ENCODE assay signal across 1 cellular context in the genomic region with DNA sequence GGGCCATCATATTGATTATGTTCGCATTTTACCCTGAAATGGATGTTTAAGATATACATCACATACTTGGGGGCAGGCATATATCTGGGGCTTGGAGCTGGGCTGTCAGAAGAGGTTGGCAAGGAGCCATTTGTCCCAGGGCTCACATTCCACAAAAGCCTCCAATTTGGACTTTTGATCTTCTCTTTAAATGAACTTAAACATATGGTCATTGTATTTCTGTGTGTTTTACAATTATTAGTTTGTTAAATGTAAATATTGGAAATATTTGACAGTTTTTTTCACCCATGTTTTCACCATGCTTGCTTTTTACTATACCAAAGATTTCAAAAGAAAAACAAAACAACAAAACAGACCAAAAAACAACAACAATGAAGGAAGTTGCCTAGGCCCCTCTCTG.
TF ChIP-seq lines count a peak whose summit lies in the region.

No MANE protein-coding gene starts in this region.

TF ChIP-seq in GM23338, 12 proteins besides CTCF, POLR2A, EP300 and RAD21 (continued from another document):
- TF ChIP-seq, protein P1, sequence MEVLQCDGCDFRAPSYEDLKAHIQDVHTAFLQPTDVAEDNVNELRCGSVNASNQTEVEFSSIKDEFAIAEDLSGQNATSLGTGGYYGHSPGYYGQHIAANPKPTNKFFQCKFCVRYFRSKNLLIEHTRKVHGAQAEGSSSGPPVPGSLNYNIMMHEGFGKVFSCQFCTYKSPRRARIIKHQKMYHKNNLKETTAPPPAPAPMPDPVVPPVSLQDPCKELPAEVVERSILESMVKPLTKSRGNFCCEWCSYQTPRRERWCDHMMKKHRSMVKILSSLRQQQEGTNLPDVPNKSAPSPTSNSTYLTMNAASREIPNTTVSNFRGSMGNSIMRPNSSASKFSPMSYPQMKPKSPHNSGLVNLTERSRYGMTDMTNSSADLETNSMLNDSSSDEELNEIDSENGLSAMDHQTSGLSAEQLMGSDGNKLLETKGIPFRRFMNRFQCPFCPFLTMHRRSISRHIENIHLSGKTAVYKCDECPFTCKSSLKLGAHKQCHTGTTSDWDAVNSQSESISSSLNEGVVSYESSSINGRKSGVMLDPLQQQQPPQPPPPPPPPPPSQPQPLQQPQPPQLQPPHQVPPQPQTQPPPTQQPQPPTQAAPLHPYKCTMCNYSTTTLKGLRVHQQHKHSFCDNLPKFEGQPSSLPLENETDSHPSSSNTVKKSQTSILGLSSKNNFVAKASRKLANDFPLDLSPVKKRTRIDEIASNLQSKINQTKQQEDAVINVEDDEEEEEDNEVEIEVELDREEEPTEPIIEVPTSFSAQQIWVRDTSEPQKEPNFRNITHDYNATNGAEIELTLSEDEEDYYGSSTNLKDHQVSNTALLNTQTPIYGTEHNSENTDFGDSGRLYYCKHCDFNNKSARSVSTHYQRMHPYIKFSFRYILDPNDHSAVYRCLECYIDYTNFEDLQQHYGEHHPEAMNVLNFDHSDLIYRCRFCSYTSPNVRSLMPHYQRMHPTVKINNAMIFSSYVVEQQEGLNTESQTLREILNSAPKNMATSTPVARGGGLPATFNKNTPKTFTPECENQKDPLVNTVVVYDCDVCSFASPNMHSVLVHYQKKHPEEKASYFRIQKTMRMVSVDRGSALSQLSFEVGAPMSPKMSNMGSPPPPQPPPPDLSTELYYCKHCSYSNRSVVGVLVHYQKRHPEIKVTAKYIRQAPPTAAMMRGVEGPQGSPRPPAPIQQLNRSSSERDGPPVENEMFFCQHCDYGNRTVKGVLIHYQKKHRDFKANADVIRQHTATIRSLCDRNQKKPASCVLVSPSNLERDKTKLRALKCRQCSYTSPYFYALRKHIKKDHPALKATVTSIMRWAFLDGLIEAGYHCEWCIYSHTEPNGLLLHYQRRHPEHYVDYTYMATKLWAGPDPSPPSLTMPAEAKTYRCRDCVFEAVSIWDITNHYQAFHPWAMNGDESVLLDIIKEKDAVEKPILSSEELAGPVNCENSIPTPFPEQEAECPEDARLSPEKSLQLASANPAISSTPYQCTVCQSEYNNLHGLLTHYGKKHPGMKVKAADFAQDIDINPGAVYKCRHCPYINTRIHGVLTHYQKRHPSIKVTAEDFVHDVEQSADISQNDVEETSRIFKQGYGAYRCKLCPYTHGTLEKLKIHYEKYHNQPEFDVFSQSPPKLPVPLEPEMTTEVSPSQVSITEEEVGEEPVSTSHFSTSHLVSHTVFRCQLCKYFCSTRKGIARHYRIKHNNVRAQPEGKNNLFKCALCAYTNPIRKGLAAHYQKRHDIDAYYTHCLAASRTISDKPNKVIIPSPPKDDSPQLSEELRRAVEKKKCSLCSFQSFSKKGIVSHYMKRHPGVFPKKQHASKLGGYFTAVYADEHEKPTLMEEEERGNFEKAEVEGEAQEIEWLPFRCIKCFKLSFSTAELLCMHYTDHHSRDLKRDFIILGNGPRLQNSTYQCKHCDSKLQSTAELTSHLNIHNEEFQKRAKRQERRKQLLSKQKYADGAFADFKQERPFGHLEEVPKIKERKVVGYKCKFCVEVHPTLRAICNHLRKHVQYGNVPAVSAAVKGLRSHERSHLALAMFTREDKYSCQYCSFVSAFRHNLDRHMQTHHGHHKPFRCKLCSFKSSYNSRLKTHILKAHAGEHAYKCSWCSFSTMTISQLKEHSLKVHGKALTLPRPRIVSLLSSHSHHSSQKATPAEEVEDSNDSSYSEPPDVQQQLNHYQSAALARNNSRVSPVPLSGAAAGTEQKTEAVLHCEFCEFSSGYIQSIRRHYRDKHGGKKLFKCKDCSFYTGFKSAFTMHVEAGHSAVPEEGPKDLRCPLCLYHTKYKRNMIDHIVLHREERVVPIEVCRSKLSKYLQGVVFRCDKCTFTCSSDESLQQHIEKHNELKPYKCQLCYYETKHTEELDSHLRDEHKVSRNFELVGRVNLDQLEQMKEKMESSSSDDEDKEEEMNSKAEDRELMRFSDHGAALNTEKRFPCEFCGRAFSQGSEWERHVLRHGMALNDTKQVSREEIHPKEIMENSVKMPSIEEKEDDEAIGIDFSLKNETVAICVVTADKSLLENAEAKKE (CRISPR knock-in tag; IDR thresholded peaks at IDR 0.05), result no peak
- TF ChIP-seq, protein P2, sequence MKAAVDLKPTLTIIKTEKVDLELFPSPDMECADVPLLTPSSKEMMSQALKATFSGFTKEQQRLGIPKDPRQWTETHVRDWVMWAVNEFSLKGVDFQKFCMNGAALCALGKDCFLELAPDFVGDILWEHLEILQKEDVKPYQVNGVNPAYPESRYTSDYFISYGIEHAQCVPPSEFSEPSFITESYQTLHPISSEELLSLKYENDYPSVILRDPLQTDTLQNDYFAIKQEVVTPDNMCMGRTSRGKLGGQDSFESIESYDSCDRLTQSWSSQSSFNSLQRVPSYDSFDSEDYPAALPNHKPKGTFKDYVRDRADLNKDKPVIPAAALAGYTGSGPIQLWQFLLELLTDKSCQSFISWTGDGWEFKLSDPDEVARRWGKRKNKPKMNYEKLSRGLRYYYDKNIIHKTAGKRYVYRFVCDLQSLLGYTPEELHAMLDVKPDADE (IDR thresholded peaks at IDR 0.05), result no peak
- no peak for TF ChIP-seq CREB1 (CRISPR knock-in tag; IDR thresholded peaks at IDR 0.05; ENCODE audit: low read depth)
- TF ChIP-seq NANOG (IDR thresholded peaks at IDR 0.05; ENCODE audit: borderline replicate concordance), result no peak
- no peak for TF ChIP-seq EZH2phosphoT487 (IDR thresholded peaks at IDR 0.05; ENCODE audit: unreplicated experiment)
